In the genomic region with DNA sequence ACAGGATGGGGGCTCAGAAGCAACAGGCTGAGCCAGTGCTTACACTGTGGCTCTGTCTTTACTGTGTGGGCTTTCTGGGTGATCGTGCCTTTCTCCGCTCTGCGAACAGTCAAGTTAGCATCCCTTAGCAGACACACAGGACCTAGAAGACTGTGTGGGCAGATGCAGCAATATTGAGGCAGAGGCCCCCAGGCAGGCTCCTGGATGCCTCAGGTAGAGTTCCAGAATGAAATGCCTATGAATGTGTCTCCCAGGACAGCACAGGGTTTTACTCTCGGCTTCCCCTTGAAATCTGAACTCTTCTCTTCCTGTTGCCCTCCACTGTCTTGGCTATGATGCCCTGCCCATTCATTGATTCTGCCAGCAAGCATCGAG, we compare ENCODE assay signal across 16 cellular contexts.
"Had no signal": no experiment of that assay in that cellular context is flagged by ENCODE, and none has a peak within 500 bp of the region (broad histone marks: within the 10 kb centered on the region; RNA-seq: fewer than 3 reads in every experiment).

No MANE protein-coding gene starts in this region.

- DNase-seq: activated CD4-positive, alpha-beta memory T cell treated with anti-CD3 and anti-CD28 coated beads for 36 hours; activated CD4-positive, CD25-positive, alpha-beta regulatory T cell treated with anti-CD3 and anti-CD28 coated beads, Interleukin-2, amount 50 U/mL, for 72 hours; activated gamma-delta T cell; activated naive CD4-positive, alpha-beta T cell treated with anti-CD3 and anti-CD28 coated beads for 36 hours; activated T-cell treated with anti-CD3 and anti-CD28 coated beads, Interleukin-2, amount 50 U/mL, for 4 hours; IMR-90; Kasumi-1; KBM-7; NCI-H1105 treated with DMSO at 0.1 percent for 48 hours; NCI-H1436 treated with DMSO at 0.1 percent for 48 hours; NCI-H187; NCI-H2081 treated with DMSO at 0.1 percent for 48 hours; NCI-H446; NCI-H524; PC-3; SHP77 treated with DMSO at 0.1 percent for 48 hours had no signal
